Comparison of ENCODE assay signal across 14 cellular contexts in genomic region chr15:80154336-80154735, GRCh38. TPM values are rescaled to one million over a fixed set of nuclear protein-coding genes. Genes with fewer than 3 reads are reported as not detected.
A peak's percentile ranks its signal among the peaks of the same experiment; 100 is the strongest.
DNase-seq lines count a peak whose midpoint lies in the region; ATAC-seq, FAIRE-seq and TF ChIP-seq lines count a peak whose summit lies in the region.
"Had no signal": no experiment of that assay in that cellular context is flagged by ENCODE, and none has a peak within 500 bp of the region (broad histone marks: within the 10 kb centered on the region; RNA-seq: fewer than 3 reads in every experiment).

No MANE protein-coding gene starts in this region.

- H3K36me3 ChIP-seq in aorta (ENCODE audit: control insufficient read depth in 1 of 2, insufficient read depth in 2 of 2, low read length in 1 of 2), result no peaks in the 10 kb centered on the region

- no peak overlapping the region for H2AK5ac ChIP-seq in H9 (ENCODE audit: insufficient read length, low read length)

- H3K79me2 ChIP-seq in H9 (ENCODE audit: insufficient read depth, low read length), result no peaks in the 10 kb centered on the region

- no peak overlapping the region for H3K18ac ChIP-seq in H9 (ENCODE audit: insufficient read length, low read depth, low read length)

- no peak overlapping the region for H3K4ac ChIP-seq in H9 (ENCODE audit: low read depth, low read length)

- H2BK15ac ChIP-seq in H9 (ENCODE audit: low read depth, low read length), result no peak overlapping the region

- no peak overlapping the region for H2BK12ac ChIP-seq in H9 (ENCODE audit: insufficient read length, low read depth, low read length)

- DNase-seq in H9 (no peak), T-helper 17 cell (no peak), fibroblast of mammary gland (ENCODE audit: low read depth) (peak; percentile 64), progenitor cell of endocrine pancreas (ENCODE audit: low spot score, unreplicated experiment) (no peak), aorta (no peak), HTR-8/SVneo (ENCODE audit: insufficient read length, low spot score) (no peak)
- DNase-seq: GDM1, mesendoderm, NCI-H69 had no signal

- peak overlapping the region; percentile 84 for H3K4me2 ChIP-seq in H9 (ENCODE audit: insufficient read depth, insufficient read length, low read length)

- no peak overlapping the region for H3K56ac ChIP-seq in H9 (ENCODE audit: insufficient read length, low read depth, low read length)

- H3K9me3 ChIP-seq in H9 (ENCODE audit: control insufficient read depth, low read depth, low read length) (no peaks in the 10 kb centered on the region), T-helper 17 cell (ENCODE audit: control insufficient read depth, low read length, poor library complexity, severe bottlenecking) (no peaks in the 10 kb centered on the region), aorta (ENCODE audit: control insufficient read depth, low read length) (no peaks in the 10 kb centered on the region)
- H3K9me3 ChIP-seq: ascending aorta, suprapubic skin had no signal

- no peaks in the 10 kb centered on the region for H3K9me3 Mint-ChIP-seq in H9
- H3K9me3 Mint-ChIP-seq in progenitor cell of endocrine pancreas (ENCODE audit: low read depth), result no peaks in the 10 kb centered on the region

- H3K27me3 Mint-ChIP-seq in H9 (ENCODE audit: low read depth), result peaks cover 11% of the 10 kb centered on the region
- H3K27me3 Mint-ChIP-seq in T-helper 17 cell, result no peaks in the 10 kb centered on the region
- peaks cover 19% of the 10 kb centered on the region for H3K27me3 Mint-ChIP-seq in progenitor cell of endocrine pancreas

- ATAC-seq in T-helper 17 cell (no peak), aorta (ENCODE audit: low FRiP score) (no peak), GM18517 (IDR thresholded peaks at IDR 0.05; ENCODE audit: unreplicated experiment) (no peak)
- ATAC-seq: esophagus mucosa had no signal

- peaks cover 29 to 33% of the 10 kb centered on the region in 2 experiments for H3K4me1 Mint-ChIP-seq in H9
- peaks cover 16% of the 10 kb centered on the region for H3K4me1 Mint-ChIP-seq in T-helper 17 cell
- peaks cover 6% of the 10 kb centered on the region for H3K4me1 Mint-ChIP-seq in progenitor cell of endocrine pancreas (ENCODE audit: low read depth)

- H3K4me3 ChIP-seq in fibroblast of mammary gland (ENCODE audit: control insufficient read depth, low read depth, low read length) (peak overlapping the region; percentile 77), aorta (ENCODE audit: low read length in 2 of 2) (no peak overlapping the region)

- H3K14ac ChIP-seq in H9 (ENCODE audit: insufficient read depth, low read length), result no peak overlapping the region

- WGBS in H9 (ENCODE audit: extremely low coverage, insufficient read length, low lambda C conversion rate), result no CpG with 5 or more reads among the region's 6 CpGs
- 78 to 79% methylated on average over 6 of the region's 6 CpGs for WGBS in aorta, 2 donors

- no peak overlapping the region for H2BK5ac ChIP-seq in H9 (ENCODE audit: insufficient read length, low read length)

- no peak overlapping the region for H4K5ac ChIP-seq in H9 (ENCODE audit: insufficient read length, low read depth, low read length)

- intact Hi-C loops in aorta (cut with DNase I), result loop anchor here (5.0 to 10.0 kb wide), 3 partner anchors 92 to 230 kb away; partner anchors contain the start of gene ZFAND6 (in 1 of the 2)

- no peak overlapping the region for H2AFZ ChIP-seq in H9 (ENCODE audit: low read length)

- H3K27ac ChIP-seq in H9 (ENCODE audit: insufficient read length, low read depth, low read length) (no peak overlapping the region), aorta (ENCODE audit: low read depth in 1 of 2, low read length in 2 of 2) (no peak overlapping the region)
- H3K27ac ChIP-seq: suprapubic skin had no signal

- no peak overlapping the region for H4K8ac ChIP-seq in H9 (replicated peaks; ENCODE audit: insufficient read length, low read depth, low read length)

- no peak for FAIRE-seq in HTR-8/SVneo (lab: Jason Lieb, UNC)
- FAIRE-seq: GM19239 had no signal

- no peak overlapping the region for H3T11ph ChIP-seq in H9 (ENCODE audit: low read length)

- H3K4me1 ChIP-seq in H9 (ENCODE audit: insufficient read depth, low read length) (no peaks in the 10 kb centered on the region; the same call in 1 of the 2 replicates), aorta (ENCODE audit: control insufficient read depth in 1 of 2, insufficient read depth in 2 of 2, low read length in 2 of 2) (peaks cover 0 to 3% of the 10 kb centered on the region in 2 donors)

- TF ChIP-seq CTCF in H9 (conservative IDR thresholded peaks at IDR 0.05) (no peak), fibroblast of mammary gland (conservative IDR thresholded peaks at IDR 0.05; ENCODE audit: control insufficient read depth, insufficient read depth, low read depth, low read length) (no peak), progenitor cell of endocrine pancreas (IDR thresholded peaks at IDR 0.05; ENCODE audit: unreplicated experiment) (no peak)

- no peaks in the 10 kb centered on the region for H3K79me1 ChIP-seq in H9 (ENCODE audit: insufficient read depth, low read depth, low read length, poor library complexity, severe bottlenecking)

- no peak overlapping the region for H2BK20ac ChIP-seq in H9 (ENCODE audit: low read depth, low read length, poor library complexity, severe bottlenecking)

- peaks cover 11% of the 10 kb centered on the region for H3K23me2 ChIP-seq in H9 (ENCODE audit: insufficient read length, low read depth, low read length, poor library complexity, severe bottlenecking)

- H3K4me3 Mint-ChIP-seq in H9 (peak overlapping the region in 1 of 2 experiments; percentile 93; a peak in 2 of 5 replicates), T-helper 17 cell (no peak overlapping the region), progenitor cell of endocrine pancreas (ENCODE audit: low read depth) (peak overlapping the region; percentile 88)

- H3K27me3 ChIP-seq in H9 (ENCODE audit: insufficient read depth, low read length) (no peaks in the 10 kb centered on the region), aorta (ENCODE audit: control insufficient read depth in 1 of 2, insufficient read depth in 2 of 2, low read length in 1 of 2) (no peaks in the 10 kb centered on the region)
- H3K27me3 ChIP-seq: ascending aorta, suprapubic skin had no signal

- no peak overlapping the region for H3K23ac ChIP-seq in H9 (ENCODE audit: insufficient read length, low read depth, low read length)

- H4K91ac ChIP-seq in H9 (ENCODE audit: insufficient read length, low read depth, low read length), result no peak overlapping the region

- H3K27ac Mint-ChIP-seq in H9 (0 out of 7 replicates have a peak overlapping the region, but pooled peaks of 1 of the 3 experiments have one; percentile 14), T-helper 17 cell (peak overlapping the region; percentile 89), progenitor cell of endocrine pancreas (no peak overlapping the region)

- H3K36me3 Mint-ChIP-seq in H9 (ENCODE audit: insufficient read depth in 1 of 3, low read depth in 3 of 3) (peaks cover 2 to 8% (median 3%) of the 10 kb centered on the region in 3 experiments; a peak in 5 of 7 replicates), T-helper 17 cell (ENCODE audit: low read depth) (no peaks in the 10 kb centered on the region), progenitor cell of endocrine pancreas (ENCODE audit: insufficient read depth) (no peaks in the 10 kb centered on the region)

- H2BK120ac ChIP-seq in H9 (ENCODE audit: low read depth, low read length, poor library complexity, severe bottlenecking), result no peak overlapping the region

- no peak overlapping the region for H3K9ac ChIP-seq in H9 (ENCODE audit: extremely low read depth, insufficient read length, low read length)

- H4K20me1 ChIP-seq in H9 (ENCODE audit: control insufficient read depth, insufficient read depth, insufficient read length), result no peaks in the 10 kb centered on the region

RNA-seq across cellular contexts. Expression of gene FAH, which starts 1.5 kb away (rescaled TPM):
- total RNA-seq in H9 (2021) (21.5 and 21.7 TPM in 2 replicates), T-helper 17 cell (10 to 100 TPM in 1 of 2 donors, 1 to 10 TPM in 1; 5.2 to 16.3 TPM), progenitor cell of endocrine pancreas (18.2 and 18.4 TPM in 2 replicates), aorta (10 to 100 TPM; 19.3 to 21.9 TPM)
- 100 to 1,000 TPM in 1 of 2 donors, 10 to 100 TPM in 1; 18.2 to 137 TPM for polyA plus RNA-seq in aorta
